Comparison of ENCODE assay signal across 8 cellular contexts in genomic region chr14:49586673-49587460, GRCh38. TPM values are rescaled to one million over a fixed set of nuclear protein-coding genes. Genes with fewer than 3 reads are reported as not detected.
A peak's percentile ranks its signal among the peaks of the same experiment; 100 is the strongest.
DNase-seq lines count a peak whose midpoint lies in the region; ATAC-seq, FAIRE-seq and TF ChIP-seq lines count a peak whose summit lies in the region.

No MANE protein-coding gene starts in this region.

- H3K27me3 ChIP-seq in AG04450 (ENCODE audit: control insufficient read depth, insufficient read depth, low read length) = no peaks in the 10 kb centered on the region

- ATAC-seq in GM18511 (IDR thresholded peaks at IDR 0.05; ENCODE audit: unreplicated experiment) (peak; percentile 31), HG03039 (IDR thresholded peaks at IDR 0.05; ENCODE audit: unreplicated experiment) (peak; percentile 24)

- TF ChIP-seq CTCF in AG04450 (IDR thresholded peaks at IDR 0.05; ENCODE audit: low read depth, low read length) (peak; percentile 73), choroid plexus epithelial cell (conservative IDR thresholded peaks at IDR 0.05; ENCODE audit: low read depth, low read length) (peak; percentile 61)

- CTCF ChIA-PET in AG04450 (lab: Charles Lee) = interaction anchor here (0.6 to 3.7 kb wide), 14 partner anchors 8 to 181 kb away, joined by 3 to 37 read pairs (median 4); partner anchors contain the start of genes KLHDC2, MGAT2 and RPL36AL

- DNase-seq in AG04450 (ENCODE audit: low read depth, low spot score) (no peak), NCI-H2029 (lab: John Stamatoyannopoulos, UW) (peak; percentile 70), choroid plexus epithelial cell (ENCODE audit: low read depth) (peak; percentile 84), kidney tubule cell (ENCODE audit: low spot score) (peak; percentile 88)
- peak; percentile 36 for DNase-seq in stimulated activated CD4-positive, alpha-beta T cell treated with anti-CD3 and anti-CD28 coated beads, Interleukin-2, amount 100 ng/mL, for 4 hours (ENCODE audit: low read depth)

- H3K4me3 ChIP-seq in AG04450 (ENCODE audit: low read depth, low read length) (peak overlapping the region; percentile 39), choroid plexus epithelial cell (ENCODE audit: low read depth, low read length) (peak overlapping the region; percentile 37)

- H3K27ac ChIP-seq in AG04450 (ENCODE audit: low read depth, low read length) = peak overlapping the region; percentile 39

- FAIRE-seq in TTC549 (lab: Jason Lieb, UNC) = peak; percentile 92

- H3K9me3 ChIP-seq in AG04450 (ENCODE audit: control insufficient read depth, insufficient read depth, low read length) = no peaks in the 10 kb centered on the region

- POLR2A ChIA-PET in AG04450 (lab: Yijun Ruan, JAX) = interaction anchor here (0.6 to 1.9 kb wide), 8 partner anchors 8 to 222 kb away, joined by 3 to 21 read pairs (median 8); partner anchors contain the start of genes DNAAF2, KLHDC2, LRR1 and MGAT2

RNA-seq across cellular contexts. Expression of gene RPS29, which starts 0.7 kb away (rescaled TPM):
- polyA plus RNA-seq in AG04450 (2011; rRNA removed) = 3,597 and 3,950 TPM in 2 replicates
- polyA minus RNA-seq in AG04450 (2011; rRNA and poly(A)+ RNA removed) = 758 and 830 TPM in 2 replicates

RNA-seq across cellular contexts. Expression of gene LRR1, which starts 11.9 kb away (rescaled TPM):
- 9.8 and 12.8 TPM in 2 replicates for polyA plus RNA-seq in AG04450 (2011; rRNA removed)
- polyA minus RNA-seq in AG04450 (2011; rRNA and poly(A)+ RNA removed) = 3.1 and 5.9 TPM in 2 replicates

RNA-seq across cellular contexts. Expression of gene RPL36AL, which starts 33.6 kb away (rescaled TPM):
- polyA plus RNA-seq in AG04450 (2011; rRNA removed) = 272 and 295 TPM in 2 replicates
- 68.1 and 81.9 TPM in 2 replicates for polyA minus RNA-seq in AG04450 (2011; rRNA and poly(A)+ RNA removed)

RNA-seq across cellular contexts. Expression of gene MGAT2, which starts 33.7 kb away (rescaled TPM):
- 47.5 and 54.7 TPM in 2 replicates for polyA plus RNA-seq in AG04450 (2011; rRNA removed)
- polyA minus RNA-seq in AG04450 (2011; rRNA and poly(A)+ RNA removed) = 25.8 and 31.1 TPM in 2 replicates

RNA-seq across cellular contexts. Expression of gene DNAAF2, which starts 48.2 kb away (rescaled TPM):
- 6.6 and 9.1 TPM in 2 replicates for polyA plus RNA-seq in AG04450 (2011; rRNA removed)
- polyA minus RNA-seq in AG04450 (2011; rRNA and poly(A)+ RNA removed) = 1.7 and 3.0 TPM in 2 replicates
